Comparison of ENCODE assay signal across 8 cellular contexts in genomic region chr6:30719791-30720737, GRCh38. TPM values are rescaled to one million over a fixed set of nuclear protein-coding genes. Genes with fewer than 3 reads are reported as not detected.
DNase-seq lines count a peak whose midpoint lies in the region; ATAC-seq and TF ChIP-seq lines count a peak whose summit lies in the region.

TUBB (plus strand) TSS chr6:30720352; CDS start chr6:30720507, 155 bp downstream.

- intact Hi-C loops in heart left ventricle (cut with DNase I), result loop anchor here in 9 of 10 donors (1.0 to 10.0 kb wide), 14 partner anchors 23 to 365 kb away; partner anchors contain the start of genes MRPS18B (in 6 of the 9), PPP1R10 (in 6 of the 9), PPP1R18 (in 3 of the 9) and GNL1 (in 2 of the 9)
- intact Hi-C loops in transverse colon (cut with DNase I; ENCODE audit: low total_unique reads), result loop anchor here (5.0 kb wide), 1 partner anchor 103 kb away; the partner anchor contains the start of genes MRPS18B and PPP1R10

- no peaks in the 10 kb centered on the region for H3K9me3 ChIP-seq in heart left ventricle
- H3K9me3 ChIP-seq in transverse colon, result no peaks in the 10 kb centered on the region

- ATAC-seq in HG02759 (IDR thresholded peaks at IDR 0.05; ENCODE audit: unreplicated experiment), result peak; percentile 48
- ATAC-seq in heart left ventricle, result peak; percentile 63 to 84 (median 79)

- peak within 1 kb of the TSS; percentile 51 to 94 (median 82) for H3K4me3 ChIP-seq in heart left ventricle
- H3K4me3 ChIP-seq in transverse colon, result peak within 1 kb of the TSS; percentile 58 to 90 (median 78)

- H3K27me3 ChIP-seq in heart left ventricle (no peaks in the 10 kb centered on the region), transverse colon (no peaks in the 10 kb centered on the region)

- H3K4me1 Mint-ChIP-seq in T-helper 1 cell treated with Interleukin-12 subunit alpha and Interleukin-12 subunit beta and Interleukin-4 antibody, amounts not matched to agents 30 μg/mL and 1 μg/mL, for 36 hours (ENCODE audit: low read depth), result peaks cover 55% of the 10 kb centered on the region

- peak within 1 kb of the TSS; percentile 99 for H3K27ac Mint-ChIP-seq in T-helper 1 cell treated with Interleukin-12 subunit alpha and Interleukin-12 subunit beta and Interleukin-4 antibody, amounts not matched to agents 30 μg/mL and 1 μg/mL, for 36 hours

- peak; percentile 96 for DNase-seq in NCI-H1694 treated with DMSO at 0.1 percent for 48 hours (lab: John Stamatoyannopoulos, UW)
- peak; percentile 97 for DNase-seq in amniotic epithelial cell (ENCODE audit: low read depth)
- DNase-seq in heart left ventricle, result peak; percentile 97 to 98 (median 98)
- DNase-seq in pons (ENCODE audit: low spot score), result peak; percentile 99
- peak; percentile 98 for DNase-seq in transverse colon

- no peaks in the 10 kb centered on the region for H3K27me3 Mint-ChIP-seq in T-helper 1 cell treated with Interleukin-12 subunit alpha and Interleukin-12 subunit beta and Interleukin-4 antibody, amounts not matched to agents 30 μg/mL and 1 μg/mL, for 36 hours (ENCODE audit: low read depth)

- H3K4me1 ChIP-seq in heart left ventricle, result peaks cover 0 to 68% (median 42%) of the 10 kb centered on the region in 12 donors
- peaks cover 4 to 63% (median 39%) of the 10 kb centered on the region in 4 donors for H3K4me1 ChIP-seq in transverse colon

- no peak for TF ChIP-seq EP300 in transverse colon (IDR thresholded peaks at IDR 0.05; ENCODE audit: low read depth)

- H3K9me3 Mint-ChIP-seq in T-helper 1 cell treated with Interleukin-12 subunit alpha and Interleukin-12 subunit beta and Interleukin-4 antibody, amounts not matched to agents 30 μg/mL and 1 μg/mL, for 36 hours, result peaks cover 6% of the 10 kb centered on the region

- H3K36me3 Mint-ChIP-seq in T-helper 1 cell treated with Interleukin-12 subunit alpha and Interleukin-12 subunit beta and Interleukin-4 antibody, amounts not matched to agents 30 μg/mL and 1 μg/mL, for 36 hours (ENCODE audit: low read depth), result peaks cover 64% of the 10 kb centered on the region

- peak within 1 kb of the TSS; percentile 99 for H3K4me3 Mint-ChIP-seq in T-helper 1 cell treated with Interleukin-12 subunit alpha and Interleukin-12 subunit beta and Interleukin-4 antibody, amounts not matched to agents 30 μg/mL and 1 μg/mL, for 36 hours

- in situ Hi-C loops in transverse colon (cut with MboI; ENCODE audit: low pct_ligation_motif_present in 1 of 4, low pct_unique_long_range_greater_than_20kb in 1 of 4, low sequenced_read_pairs in 3 of 4), result loop anchor here in 2 of 4 donors (5.0 to 10.0 kb wide), 2 partner anchors 38 to 155 kb away; no protein-coding TSS in a partner anchor

- peak within 1 kb of the TSS; percentile 88 to 99 (median 96) for H3K27ac ChIP-seq in heart left ventricle
- peak within 1 kb of the TSS; percentile 93 to 99 (median 98) for H3K27ac ChIP-seq in transverse colon

- TF ChIP-seq CTCF in heart left ventricle (IDR thresholded peaks at IDR 0.05) (peak in 2 of 12 donors; percentile 2 to 5), transverse colon (IDR thresholded peaks at IDR 0.05) (peak in 4 of 5 experiments; percentile 2 to 63 (median 24))

- H3K36me3 ChIP-seq in heart left ventricle (peaks cover 0 to 36% (median 25%) of the 10 kb centered on the region in 9 donors), transverse colon (peaks cover 0 to 23% (median 11%) of the 10 kb centered on the region in 4 donors)

- TF ChIP-seq POLR2A in GM10847 (IDR thresholded peaks at IDR 0.05; ENCODE audit: extremely low read depth, insufficient read length) (peak; percentile 94), heart left ventricle (IDR thresholded peaks at IDR 0.05) (peak in 1 of 2 donors; percentile 78), transverse colon (IDR thresholded peaks at IDR 0.05) (peak; percentile 96)

- WGBS in heart left ventricle, 4 donors, result 0 to 1% (median 0%) methylated on average over 38 of the region's 38 CpGs
- 0% methylated on average over 9 to 38 of the region's 38 CpGs for WGBS in transverse colon (ENCODE audit: low coverage in 1 of 2), 2 donors

RNA-seq across cellular contexts. Expression of gene TUBB, which starts in this region (rescaled TPM):
- 100 to 1,000 TPM; 183 to 474 (median 238) TPM for total RNA-seq in heart left ventricle
- polyA plus RNA-seq in heart left ventricle, result 100 to 1,000 TPM; 195 to 497 TPM
- total RNA-seq in transverse colon, result 100 to 1,000 TPM in 3 of 4 donors, 10 to 100 TPM in 1; 77.1 to 128 (median 106) TPM

Comparison
In these comparisons a context has a peak if more than half of its experiments do, and no peak if none do; other contexts are left out.
1. Peak in every context shown above with its lines: DNase-seq, ATAC-seq, H3K4me3 ChIP-seq and H3K27ac ChIP-seq.